8 cellular contexts compared by ENCODE assay signal in the genomic region with DNA sequence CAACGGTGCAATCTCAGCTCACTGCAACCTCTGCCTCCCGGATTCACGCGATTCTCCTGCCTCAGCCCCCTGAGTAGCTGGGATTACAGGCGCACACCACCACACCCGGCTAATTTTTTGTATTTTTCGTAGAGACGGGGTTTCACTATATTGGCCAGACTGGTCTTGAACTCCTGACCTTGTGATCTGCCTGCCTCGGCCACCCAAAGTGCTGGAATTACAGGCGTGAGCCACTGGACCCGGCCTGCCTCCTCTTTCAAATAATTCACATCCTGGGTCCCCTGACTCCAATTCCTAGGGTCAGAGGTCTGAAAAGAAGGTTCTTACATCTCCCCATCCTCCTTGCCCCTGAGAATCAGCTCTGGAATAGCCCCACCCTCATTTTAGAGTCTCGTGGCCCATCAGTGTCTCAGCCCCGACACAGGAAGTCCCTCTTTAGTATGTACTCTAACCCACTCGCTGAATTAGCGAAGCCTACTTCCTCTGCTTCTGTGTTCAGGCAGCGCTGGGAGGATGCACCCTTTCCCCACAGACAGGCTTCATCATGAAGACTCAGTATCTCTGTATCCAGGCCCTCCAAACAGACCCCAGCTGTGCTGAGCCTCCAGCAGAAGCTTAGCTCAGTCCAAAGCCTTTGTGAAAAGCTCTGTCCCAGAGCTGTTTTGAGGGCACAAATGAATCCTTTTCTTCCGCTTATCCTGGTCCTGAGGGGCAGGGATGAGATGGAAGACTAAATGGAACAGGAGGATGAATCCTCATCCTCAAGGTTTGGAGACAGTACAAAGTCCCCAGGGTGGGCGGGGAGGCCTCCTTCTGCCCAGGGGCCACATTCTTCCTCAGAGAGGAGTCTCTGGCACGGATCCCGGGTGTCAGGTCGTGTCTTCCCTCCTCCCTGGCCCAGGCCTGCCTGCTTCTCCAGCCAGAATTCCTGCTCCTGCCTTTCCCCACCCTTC. TPM values are rescaled to one million over a fixed set of nuclear protein-coding genes. Genes with fewer than 3 reads are reported as not detected.
DNase-seq lines count a peak whose midpoint lies in the region; ATAC-seq and TF ChIP-seq lines count a peak whose summit lies in the region.

No MANE protein-coding gene starts in this region.

- DNase-seq in NCI-H2029 (lab: John Stamatoyannopoulos, UW) (peak; percentile 65), tibial nerve (ENCODE audit: low spot score in 2 of 2) (no peak), HPDE6-E6E7 (ENCODE audit: extremely low spot score) (no peak), NCI-H128 (lab: John Stamatoyannopoulos, UW; ENCODE audit: unreplicated experiment) (no peak)
- peak; percentile 56 for DNase-seq in activated T-cell treated with anti-CD3 and anti-CD28 coated beads, Interleukin-2, amount 50 U/mL, for 1 hour

- peaks cover 0 to 26% (median 14%) of the 10 kb centered on the region in 4 donors for H3K4me1 ChIP-seq in tibial nerve

- H3K27me3 ChIP-seq in layer of hippocampus (ENCODE audit: control insufficient read depth, insufficient read depth, low read length) (no peaks in the 10 kb centered on the region), tibial nerve (peaks cover 0 to 14% of the 10 kb centered on the region in 2 donors)

- no peaks in the 10 kb centered on the region for H3K36me3 ChIP-seq in tibial nerve

- TF ChIP-seq POLR2A in GM15510 (IDR thresholded peaks at IDR 0.05; ENCODE audit: borderline replicate concordance, extremely low read depth, insufficient read length) (peak; percentile 57), tibial nerve (IDR thresholded peaks at IDR 0.05) (no peak)

- H3K27ac ChIP-seq in layer of hippocampus (ENCODE audit: low read depth, low read length): peak overlapping the region; percentile 40
- H3K27ac ChIP-seq in tibial nerve: peak overlapping the region in 3 of 4 donors; percentile 67 to 77 (median 72)

- no peaks in the 10 kb centered on the region for H3K9me3 ChIP-seq in tibial nerve

- ATAC-seq in GM21576 (IDR thresholded peaks at IDR 0.05; ENCODE audit: unreplicated experiment): peak; percentile 61

- WGBS in tibial nerve, 2 donors: 41 to 43% methylated on average over 21 of the region's 21 CpGs

- TF ChIP-seq EP300 in tibial nerve (IDR thresholded peaks at IDR 0.05): peak in 1 of 2 donors; percentile 36

- peak overlapping the region in 1 of 4 donors; percentile 15 for H3K4me3 ChIP-seq in tibial nerve

- no peak for TF ChIP-seq CTCF in tibial nerve (IDR thresholded peaks at IDR 0.05)

RNA-seq across cellular contexts. Expression of a gene that starts 3.5 kb away (rescaled TPM):
- 10 to 100 TPM in 1 of 4 donors, 1 to 10 TPM in 3; 1.8 to 11.4 (median 3.2) TPM for total RNA-seq in tibial nerve

RNA-seq across cellular contexts. Expression of a gene that starts 14.9 kb away (rescaled TPM):
- total RNA-seq in tibial nerve: 1 to 10 TPM in 3 of 4 donors, under 1 TPM in 1; 0.30 to 2.4 (median 2.0) TPM

RNA-seq across cellular contexts. Expression of a gene that starts 25.1 kb away (rescaled TPM):
- 100 to 1,000 TPM; 192 to 256 (median 242) TPM for total RNA-seq in tibial nerve

RNA-seq across cellular contexts. Expression of a gene that starts 30.6 kb away (rescaled TPM):
- 10 to 100 TPM; 32.6 to 52.5 (median 45.3) TPM for total RNA-seq in tibial nerve

RNA-seq across cellular contexts. Expression of a gene that starts 56.9 kb away (rescaled TPM):
- total RNA-seq in tibial nerve: 10 to 100 TPM; 26.2 to 52.5 (median 38.2) TPM

Comparison
In these comparisons a context has a peak if more than half of its experiments do, and no peak if none do; other contexts are left out.
1. DNase-seq: peak in NCI-H2029 (single experiment) and activated T-cell treated with anti-CD3 and anti-CD28 coated beads, Interleukin-2, amount 50 U/mL, for 1 hour (single experiment); none in tibial nerve (0 of 2), HPDE6-E6E7 (single experiment) and NCI-H128 (single experiment).